17 cellular contexts compared by ENCODE assay signal in genomic region chr1:37258068-37258467, GRCh38.
DNase-seq lines count a peak whose midpoint lies in the region; TF ChIP-seq lines count a peak whose summit lies in the region.
"Had no signal": no experiment of that assay in that cellular context is flagged by ENCODE, and none has a peak within 500 bp of the region (broad histone marks: within the 10 kb centered on the region; RNA-seq: fewer than 3 reads in every experiment).

No MANE protein-coding gene starts in this region.

- no peak overlapping the region for H3K4ac ChIP-seq in neuronal stem cell (ENCODE audit: low read length)

- H3K4me3 ChIP-seq in neuronal stem cell (ENCODE audit: low read length in 2 of 2) (no peak overlapping the region), smooth muscle cell (no peak overlapping the region)
- H3K4me3 ChIP-seq: BLaER1 treated with 17β-estradiol and CSF1 and Interleukin-3, amounts not matched to agents 10 nM and 100 nM; PC-9; SJSA1 had no signal

- H4K20me1 ChIP-seq in smooth muscle cell (ENCODE audit: low read depth), result no peaks in the 10 kb centered on the region

- H3K4me2 ChIP-seq in neuronal stem cell (ENCODE audit: insufficient read depth, low read length, poor library complexity, severe bottlenecking) (no peak overlapping the region), smooth muscle cell (no peak overlapping the region)
- H3K4me2 ChIP-seq: BLaER1 treated with 17β-estradiol and CSF1 and Interleukin-3, amounts not matched to agents 10 nM and 100 nM; PC-9 had no signal

- no peak for TF ChIP-seq CTCF in smooth muscle cell (IDR thresholded peaks at IDR 0.05; ENCODE audit: borderline replicate concordance, insufficient read depth, poor library complexity, severe bottlenecking)

- H2AFZ ChIP-seq in neuronal stem cell (ENCODE audit: low read length) (no peak overlapping the region), smooth muscle cell (ENCODE audit: low read depth) (no peak overlapping the region)
- H2AFZ ChIP-seq: PC-9 had no signal

- H3K9ac ChIP-seq in neuronal stem cell (ENCODE audit: low read depth, low read length, poor library complexity) (no peak overlapping the region), smooth muscle cell (ENCODE audit: low read depth) (no peak overlapping the region)
- H3K9ac ChIP-seq: BLaER1 treated with 17β-estradiol and CSF1 and Interleukin-3, amounts not matched to agents 10 nM and 100 nM had no signal

- no peak overlapping the region for H3K23ac ChIP-seq in neuronal stem cell (ENCODE audit: low read depth, low read length, poor library complexity)

- H3K4me1 ChIP-seq in neuronal stem cell (ENCODE audit: control insufficient read depth in 2 of 2, insufficient read depth in 1 of 2, low read depth in 1 of 2, low read length in 2 of 2) (peaks cover 0 to 11% of the 10 kb centered on the region in 2 donors), smooth muscle cell (ENCODE audit: low read depth) (no peaks in the 10 kb centered on the region)
- H3K4me1 ChIP-seq: BLaER1 treated with 17β-estradiol and CSF1 and Interleukin-3, amounts not matched to agents 10 nM and 100 nM; SJSA1 had no signal

- H3K36me3 ChIP-seq in neuronal stem cell (replicated peaks in 1 of 2; ENCODE audit: control insufficient read depth in 2 of 2, insufficient read depth in 2 of 2, low read length in 2 of 2) (no peaks in the 10 kb centered on the region), smooth muscle cell (ENCODE audit: low read depth) (no peaks in the 10 kb centered on the region)
- H3K36me3 ChIP-seq: BLaER1 treated with 17β-estradiol and CSF1 and Interleukin-3, amounts not matched to agents 10 nM and 100 nM; SJSA1 had no signal

- no peak overlapping the region for H4K91ac ChIP-seq in neuronal stem cell (ENCODE audit: low read depth, low read length, poor library complexity)

- no peak overlapping the region for H2BK120ac ChIP-seq in neuronal stem cell (ENCODE audit: low read depth, low read length)

- no peaks in the 10 kb centered on the region for H3K27me3 ChIP-seq in neuronal stem cell (ENCODE audit: control insufficient read depth in 3 of 3, insufficient read depth in 3 of 3, low read depth in 1 of 3, low read length in 3 of 3)
- peaks cover 4% of the 10 kb centered on the region for H3K27me3 ChIP-seq in smooth muscle cell (ENCODE audit: low read depth)

- H3K79me1 ChIP-seq in neuronal stem cell (ENCODE audit: low read depth, low read length), result no peaks in the 10 kb centered on the region

- no peak overlapping the region for H2BK15ac ChIP-seq in neuronal stem cell (ENCODE audit: low read length)

- H2BK12ac ChIP-seq in neuronal stem cell (ENCODE audit: low read length), result no peak overlapping the region

- H2BK5ac ChIP-seq in neuronal stem cell (ENCODE audit: low read length), result no peak overlapping the region

- peak overlapping the region; percentile 8 for H2AK5ac ChIP-seq in neuronal stem cell (ENCODE audit: low read depth, low read length)

- H3K18ac ChIP-seq in neuronal stem cell (ENCODE audit: low read length), result peak overlapping the region; percentile 49

- no peak overlapping the region for H3K14ac ChIP-seq in neuronal stem cell (ENCODE audit: low read length)

- H3F3A ChIP-seq in smooth muscle cell (ENCODE audit: low read depth), result no peaks in the 10 kb centered on the region

- no CpG with 5 or more reads among the region's 6 CpGs for WGBS in neuronal stem cell (ENCODE audit: extremely low coverage in 2 of 2, insufficient read length in 2 of 2, insufficient replicate concordance in 1 of 2), 2 donors
- 54% methylated on average over 6 of the region's 6 CpGs for WGBS in smooth muscle cell (ENCODE audit: low lambda C conversion rate)

- H3K9me3 ChIP-seq in neuronal stem cell (replicated peaks in 1 of 2; ENCODE audit: control insufficient read depth in 2 of 2, insufficient read depth in 1 of 2, low read depth in 1 of 2, low read length in 2 of 2) (no peaks in the 10 kb centered on the region), smooth muscle cell (replicated peaks; ENCODE audit: low read depth) (no peaks in the 10 kb centered on the region)
- H3K9me3 ChIP-seq: BLaER1 treated with 17β-estradiol and CSF1 and Interleukin-3, amounts not matched to agents 10 nM and 100 nM; SJSA1 had no signal

- no peak overlapping the region for H4K8ac ChIP-seq in neuronal stem cell (ENCODE audit: low read depth, low read length)

- DNase-seq in NCI-H2107 treated with DMSO at 0.1 percent for 48 hours (lab: John Stamatoyannopoulos, UW; ENCODE audit: unreplicated experiment) (peak; percentile 31), NCI-H2107 (lab: John Stamatoyannopoulos, UW) (no peak), COR-L47 (lab: John Stamatoyannopoulos, UW) (peak; percentile 42), NCI-H2227 (lab: John Stamatoyannopoulos, UW; ENCODE audit: unreplicated experiment) (peak; percentile 89), neuronal stem cell (ENCODE audit: low spot score) (no peak), SKM-1 treated with dmso at 0.1 percent for 144 hours (lab: John Stamatoyannopoulos, UW; ENCODE audit: unreplicated experiment) (no peak), smooth muscle cell (lab: John Stamatoyannopoulos, UW; ENCODE audit: unreplicated experiment) (no peak)
- DNase-seq: Calu3; CD4-positive, alpha-beta T cell; H9; NCI-H1048; NCI-H2029; NCI-H526 treated with DMSO at 0.1 percent for 48 hours; PC-9; Right ventricle myocardium superior had no signal

- no peak overlapping the region for H3K27ac ChIP-seq in neuronal stem cell (replicated peaks; ENCODE audit: low read length)
- no peak overlapping the region for H3K27ac ChIP-seq in smooth muscle cell (ENCODE audit: low read depth)
- H3K27ac ChIP-seq: BLaER1 treated with 17β-estradiol and CSF1 and Interleukin-3, amounts not matched to agents 10 nM and 100 nM; PC-9; SJSA1 had no signal

- H3K79me2 ChIP-seq in smooth muscle cell (ENCODE audit: low read depth), result no peaks in the 10 kb centered on the region

Comparison
In these comparisons a context has a peak if more than half of its experiments do, and no peak if none do; other contexts are left out.
1. DNase-seq: peak in NCI-H2107 treated with DMSO at 0.1 percent for 48 hours (single experiment), COR-L47 (single experiment) and NCI-H2227 (single experiment); none in NCI-H2107 (single experiment), neuronal stem cell (single experiment), SKM-1 treated with dmso at 0.1 percent for 144 hours (single experiment) and smooth muscle cell (single experiment).